In the genomic region with DNA sequence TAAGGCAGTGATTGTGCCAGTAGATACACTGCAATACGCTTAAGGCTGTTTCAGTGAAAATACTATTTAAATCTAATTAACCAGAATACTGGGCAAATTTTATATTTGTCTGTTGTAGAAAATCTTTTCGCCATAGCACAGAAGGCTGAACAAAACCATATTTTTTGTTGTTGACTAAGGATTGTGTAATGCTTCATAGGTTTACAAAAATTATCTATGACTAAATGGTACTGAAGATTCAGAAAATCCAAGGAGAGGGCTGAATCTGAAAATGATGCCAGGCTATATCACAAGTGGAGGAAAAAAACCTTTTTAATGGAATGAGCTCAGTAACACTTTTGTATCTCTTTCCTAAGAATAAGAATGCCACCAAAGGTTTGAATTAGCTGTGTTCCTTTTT, we compare ENCODE assay signal across 13 cellular contexts. TPM values are rescaled to one million over a fixed set of nuclear protein-coding genes. Genes with fewer than 3 reads are reported as not detected.
A peak's percentile ranks its signal among the peaks of the same experiment; 100 is the strongest.
DNase-seq lines count a peak whose midpoint lies in the region; ATAC-seq lines count a peak whose summit lies in the region.
"Had no signal": no experiment of that assay in that cellular context is flagged by ENCODE, and none has a peak within 500 bp of the region (broad histone marks: within the 10 kb centered on the region; RNA-seq: fewer than 3 reads in every experiment).

No MANE protein-coding gene starts in this region.

- peaks cover 65% of the 10 kb centered on the region for H3K4me1 ChIP-seq in skeletal muscle satellite cell (ENCODE audit: control insufficient read depth, insufficient read depth, low read length)

- no peak for ATAC-seq in HG02840 (IDR thresholded peaks at IDR 0.05; ENCODE audit: low FRiP score, unreplicated experiment)
- ATAC-seq: left colon had no signal

- DNase-seq in NOMO-1 treated with DMSO at 0.1 percent for 48 hours (lab: John Stamatoyannopoulos, UW; ENCODE audit: unreplicated experiment): peak; percentile 29
- DNase-seq in NOMO-1 treated with dmso at 0.1 percent for 144 hours (lab: John Stamatoyannopoulos, UW; ENCODE audit: unreplicated experiment): no peak
- peak; percentile 46 for DNase-seq in RKO (ENCODE audit: low spot score)
- no peak for DNase-seq in epithelial cell of prostate (ENCODE audit: low read depth, low spot score)
- no peak for DNase-seq in activated CD4-positive, alpha-beta T cell treated with anti-CD3 and anti-CD28 coated beads for 1 hour
- no peak for DNase-seq in central memory CD4-positive, alpha-beta T cell
- DNase-seq: activated CD8-positive, alpha-beta memory T cell treated with anti-CD3 and anti-CD28 coated beads, Interleukin-2, amount 50 U/mL, for 4 hours; left colon; NCI-H1436 treated with DMSO at 0.1 percent for 48 hours; stimulated activated naive CD4-positive, alpha-beta T cell; T-helper 9 cell had no signal

- H3K4me3 ChIP-seq in skeletal muscle satellite cell (ENCODE audit: low read length): peak overlapping the region; percentile 2

- peak overlapping the region; percentile 95 for H3K27ac ChIP-seq in epithelial cell of prostate

- H3K9me3 ChIP-seq in skeletal muscle satellite cell (replicated peaks; ENCODE audit: low read length): no peaks in the 10 kb centered on the region

- H3K9ac ChIP-seq in skeletal muscle satellite cell (ENCODE audit: low read depth, low read length): peak overlapping the region; percentile 49

- H3K36me3 ChIP-seq in skeletal muscle satellite cell (ENCODE audit: insufficient read depth, low read length): peaks cover 5% of the 10 kb centered on the region

- H3K27me3 ChIP-seq in skeletal muscle satellite cell (ENCODE audit: control insufficient read depth, insufficient read depth, low read length): no peaks in the 10 kb centered on the region

- peak overlapping the region; percentile 82 for H3K4me2 ChIP-seq in skeletal muscle satellite cell (ENCODE audit: low read length)

RNA-seq across cellular contexts. Expression of gene ATL3, which starts 2.8 kb away (rescaled TPM):
- total RNA-seq in skeletal muscle satellite cell (2012; rRNA removed): 119 and 152 TPM in 2 replicates

RNA-seq across cellular contexts. Expression of gene RTN3, which starts 12.9 kb away (rescaled TPM):
- total RNA-seq in skeletal muscle satellite cell (2012; rRNA removed): 57.9 and 63.1 TPM in 2 replicates

RNA-seq across cellular contexts. Expression of gene PLAAT3, which starts 54.2 kb away (rescaled TPM):
- 10.3 and 11.7 TPM in 2 replicates for total RNA-seq in skeletal muscle satellite cell (2012; rRNA removed)

Comparison
In these comparisons a context has a peak if more than half of its experiments do, and no peak if none do; other contexts are left out.
1. DNase-seq: peak in NOMO-1 treated with DMSO at 0.1 percent for 48 hours (single experiment) and RKO (single experiment); none in NOMO-1 treated with dmso at 0.1 percent for 144 hours (single experiment), epithelial cell of prostate (single experiment), activated CD4-positive, alpha-beta T cell treated with anti-CD3 and anti-CD28 coated beads for 1 hour (single experiment) and central memory CD4-positive, alpha-beta T cell (single experiment).